Comparison of ENCODE assay signal across 8 cellular contexts in genomic region chr2:11738589-11739436, GRCh38. TPM values are rescaled to one million over a fixed set of nuclear protein-coding genes. Genes with fewer than 3 reads are reported as not detected.
A peak's percentile ranks its signal among the peaks of the same experiment; 100 is the strongest.
DNase-seq lines count a peak whose midpoint lies in the region; FAIRE-seq and TF ChIP-seq lines count a peak whose summit lies in the region.
"Had no signal": no experiment of that assay in that cellular context is flagged by ENCODE, and none has a peak within 500 bp of the region (broad histone marks: within the 10 kb centered on the region; RNA-seq: fewer than 3 reads in every experiment).

No MANE protein-coding gene starts in this region.

- H3K79me2 ChIP-seq in keratinocyte (ENCODE audit: control insufficient read depth, insufficient read depth, low read length) = no peaks in the 10 kb centered on the region

- dilution Hi-C loops in keratinocyte (cut with MboI; ENCODE audit: extremely low pct_ligation_motif_present, low sequenced_read_pairs) = no loop called here

- H3K27ac ChIP-seq in ascending aorta (peak overlapping the region; percentile 63 to 65), keratinocyte (ENCODE audit: control insufficient read depth, insufficient read depth, low read length) (no peak overlapping the region), stomach (peak overlapping the region in 4 of 5 donors; percentile 42 to 68 (median 58))
- H3K27ac ChIP-seq: skin epidermis had no signal

- TF ChIP-seq POLR2A in H54 (IDR thresholded peaks at IDR 0.05; ENCODE audit: low read depth, low read length) = no peak
- no peak for TF ChIP-seq POLR2A in stomach (IDR thresholded peaks at IDR 0.05)

- intact Hi-C loops in ascending aorta (cut with DNase I) (loop anchor here (2.0 kb wide), 1 partner anchor 28 kb away; no protein-coding TSS in a partner anchor), stomach (cut with DNase I; ENCODE audit: low total_unique reads) (no loop called here)

- H3K4me2 ChIP-seq in keratinocyte (ENCODE audit: control insufficient read depth, extremely low read depth, insufficient read depth, low read depth, low read length) = no peak overlapping the region

- H3K4me3 ChIP-seq in ascending aorta (no peak overlapping the region), keratinocyte (ENCODE audit: control insufficient read depth in 2 of 3, extremely low read depth in 1 of 3, insufficient read depth in 2 of 3, low read depth in 1 of 3, low read length in 3 of 3) (no peak overlapping the region), stomach (no peak overlapping the region)
- H3K4me3 ChIP-seq: skin epidermis had no signal

- H3K9me3 ChIP-seq in ascending aorta = no peaks in the 10 kb centered on the region
- H3K9me3 ChIP-seq in keratinocyte (ENCODE audit: control insufficient read depth, low read depth, low read length) = no peaks in the 10 kb centered on the region
- H3K9me3 ChIP-seq in stomach = no peaks in the 10 kb centered on the region

- no peak overlapping the region for H3K9ac ChIP-seq in keratinocyte (ENCODE audit: control insufficient read depth, extremely low read depth, insufficient read depth, low read length)

- H3K9me1 ChIP-seq in keratinocyte (ENCODE audit: control insufficient read depth, extremely low read depth, insufficient read depth, low read length) = no peaks in the 10 kb centered on the region

- peak; percentile 91 for DNase-seq in ELR (ENCODE audit: low read depth)
- DNase-seq in H54 (ENCODE audit: insufficient read length, low spot score) = peak; percentile 70
- peak; percentile 42 for DNase-seq in NCI-H510A (lab: John Stamatoyannopoulos, UW)
- DNase-seq in ascending aorta (ENCODE audit: low spot score in 2 of 2) = peak; percentile 64 to 94
- DNase-seq in keratinocyte (ENCODE audit: low read depth, low spot score) = no peak
- peak; percentile 66 for DNase-seq in stomach
- DNase-seq in NCI-H1930 (lab: John Stamatoyannopoulos, UW) = no peak

- no peaks in the 10 kb centered on the region for H4K20me1 ChIP-seq in keratinocyte (ENCODE audit: control insufficient read depth, extremely low read depth, insufficient read depth, low read length)

- WGBS in stomach, 5 donors = 47 to 66% (median 61%) methylated on average over 8 of the region's 8 CpGs

- H2AFZ ChIP-seq in keratinocyte (ENCODE audit: control insufficient read depth, low read length) = no peak overlapping the region

- FAIRE-seq in H54 (lab: Jason Lieb, UNC) (peak; percentile 48), keratinocyte (lab: Jason Lieb, UNC) (no peak)

- H3K4me1 ChIP-seq in ascending aorta = no peaks in the 10 kb centered on the region
- peaks cover 14% of the 10 kb centered on the region for H3K4me1 ChIP-seq in keratinocyte (ENCODE audit: control insufficient read depth, extremely low read depth, insufficient read depth, low read length)
- H3K4me1 ChIP-seq in stomach = peaks cover 5 to 25% (median 13%) of the 10 kb centered on the region in 4 donors

- TF ChIP-seq CTCF in ascending aorta (IDR thresholded peaks at IDR 0.05) (peak in 1 of 3 experiments; percentile 27), keratinocyte (optimal IDR thresholded peaks at IDR 0.05 in 1 of 3, IDR thresholded peaks at IDR 0.05 in 1 of 3, conservative IDR thresholded peaks at IDR 0.05 in 1 of 3; ENCODE audit: extremely low read depth in 1 of 3, insufficient read depth in 2 of 3, low read length in 3 of 3) (peak; percentile 27 to 50 (median 49)), stomach (IDR thresholded peaks at IDR 0.05) (peak in 5 of 7 experiments; percentile 26 to 64 (median 50))

- TF ChIP-seq EP300 in stomach (IDR thresholded peaks at IDR 0.05) = no peak

- no peaks in the 10 kb centered on the region for H3K27me3 ChIP-seq in ascending aorta
- H3K27me3 ChIP-seq in keratinocyte (ENCODE audit: control insufficient read depth, extremely low read depth, insufficient read depth, low read length) = peaks cover 10% of the 10 kb centered on the region
- no peaks in the 10 kb centered on the region for H3K27me3 ChIP-seq in stomach

- H3K36me3 ChIP-seq in ascending aorta (no peaks in the 10 kb centered on the region), keratinocyte (ENCODE audit: control insufficient read depth in 2 of 2, extremely low read depth in 1 of 2, insufficient read depth in 2 of 2, low read length in 2 of 2) (no peaks in the 10 kb centered on the region), stomach (no peaks in the 10 kb centered on the region)

RNA-seq across cellular contexts. Expression of gene LPIN1, which starts 7.6 kb away (rescaled TPM):
- total RNA-seq in ascending aorta (13.8 TPM), stomach (100 to 1,000 TPM in 1 of 5 donors, 10 to 100 TPM in 4; 11.0 to 152 (median 25.0) TPM)
- polyA plus RNA-seq in keratinocyte (38.9 to 81.7 TPM (median 79.6 TPM) in 3 replicates), stomach (10 to 100 TPM in 2 of 3 donors, 1 to 10 TPM in 1; 7.3 to 19.3 (median 15.1) TPM)
- 7.5 TPM for polyA plus RNA-seq in keratinocyte (2011; ENCODE audit: low read depth)
- 27.8 and 38.7 TPM in 2 replicates for polyA plus RNA-seq in keratinocyte (2011; cell fraction: cytosol; rRNA removed)
- 94.9 and 97.4 TPM in 2 replicates for polyA plus RNA-seq in keratinocyte (2011; cell fraction: nucleus; rRNA removed)
- 8.6 and 50.9 TPM in 2 replicates for polyA plus RNA-seq in keratinocyte (2012; ENCODE audit: low replicate concordance)
- 27.2 to 59.8 TPM (median 50.8 TPM) in 3 replicates for polyA minus RNA-seq in keratinocyte
- polyA minus RNA-seq in keratinocyte (2011; cell fraction: cytosol; rRNA and poly(A)+ RNA removed) = 21.5 TPM
- 43.8 and 65.2 TPM in 2 replicates for polyA minus RNA-seq in keratinocyte (2011; cell fraction: nucleus; rRNA and poly(A)+ RNA removed)

Comparison
In these comparisons a context has a peak if more than half of its experiments do, and no peak if none do; other contexts are left out.
1. DNase-seq: peak in ELR (single experiment), H54 (single experiment), NCI-H510A (single experiment), ascending aorta (2 of 2) and stomach (single experiment); none in keratinocyte (single experiment) and NCI-H1930 (0 of 2).